ENCODE assay signal across 1 cellular context in the genomic region with DNA sequence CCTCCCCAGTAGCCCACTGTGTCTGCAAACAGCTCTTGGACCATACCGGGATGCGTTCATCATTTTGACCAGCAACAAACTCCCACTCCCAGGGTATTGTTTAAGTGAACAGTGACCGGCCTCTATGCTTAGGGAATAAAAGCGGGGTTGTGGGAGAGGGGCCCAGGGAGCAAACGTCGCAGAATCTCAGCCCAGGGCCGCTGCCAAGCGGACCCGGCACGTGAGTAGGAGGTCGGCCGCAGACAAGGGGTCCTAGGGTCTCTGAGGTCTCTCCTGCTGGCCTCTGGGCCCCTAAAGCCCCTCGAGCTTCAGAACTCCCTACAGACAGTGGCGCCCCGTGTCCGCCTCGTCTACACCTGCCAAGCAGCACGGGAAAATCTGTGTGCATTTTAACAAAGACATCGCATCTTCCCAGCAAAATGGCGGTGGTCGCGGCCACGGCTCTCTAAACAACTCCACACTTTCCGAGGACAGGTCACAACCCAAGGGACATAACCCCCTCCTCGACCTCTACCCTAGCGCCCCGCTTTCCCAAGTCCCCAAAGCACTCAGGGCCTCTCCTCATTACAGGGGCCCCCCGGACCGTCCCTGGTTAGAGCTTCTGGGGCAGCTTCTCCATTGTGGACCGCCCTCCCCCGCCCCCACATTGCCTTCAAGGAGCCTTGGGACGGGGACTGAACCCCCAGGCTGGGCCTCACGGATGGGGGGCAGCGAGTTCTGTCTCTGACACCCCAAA.
A peak's percentile ranks its signal among the peaks of the same experiment; 100 is the strongest.
TF ChIP-seq lines count a peak whose summit lies in the region.

No MANE protein-coding gene starts in this region.

TF ChIP-seq in HepG2, 621 proteins besides CTCF, POLR2A, EP300 and RAD21 (continued from another document and continues in another):
- TF ChIP-seq, protein P1, sequence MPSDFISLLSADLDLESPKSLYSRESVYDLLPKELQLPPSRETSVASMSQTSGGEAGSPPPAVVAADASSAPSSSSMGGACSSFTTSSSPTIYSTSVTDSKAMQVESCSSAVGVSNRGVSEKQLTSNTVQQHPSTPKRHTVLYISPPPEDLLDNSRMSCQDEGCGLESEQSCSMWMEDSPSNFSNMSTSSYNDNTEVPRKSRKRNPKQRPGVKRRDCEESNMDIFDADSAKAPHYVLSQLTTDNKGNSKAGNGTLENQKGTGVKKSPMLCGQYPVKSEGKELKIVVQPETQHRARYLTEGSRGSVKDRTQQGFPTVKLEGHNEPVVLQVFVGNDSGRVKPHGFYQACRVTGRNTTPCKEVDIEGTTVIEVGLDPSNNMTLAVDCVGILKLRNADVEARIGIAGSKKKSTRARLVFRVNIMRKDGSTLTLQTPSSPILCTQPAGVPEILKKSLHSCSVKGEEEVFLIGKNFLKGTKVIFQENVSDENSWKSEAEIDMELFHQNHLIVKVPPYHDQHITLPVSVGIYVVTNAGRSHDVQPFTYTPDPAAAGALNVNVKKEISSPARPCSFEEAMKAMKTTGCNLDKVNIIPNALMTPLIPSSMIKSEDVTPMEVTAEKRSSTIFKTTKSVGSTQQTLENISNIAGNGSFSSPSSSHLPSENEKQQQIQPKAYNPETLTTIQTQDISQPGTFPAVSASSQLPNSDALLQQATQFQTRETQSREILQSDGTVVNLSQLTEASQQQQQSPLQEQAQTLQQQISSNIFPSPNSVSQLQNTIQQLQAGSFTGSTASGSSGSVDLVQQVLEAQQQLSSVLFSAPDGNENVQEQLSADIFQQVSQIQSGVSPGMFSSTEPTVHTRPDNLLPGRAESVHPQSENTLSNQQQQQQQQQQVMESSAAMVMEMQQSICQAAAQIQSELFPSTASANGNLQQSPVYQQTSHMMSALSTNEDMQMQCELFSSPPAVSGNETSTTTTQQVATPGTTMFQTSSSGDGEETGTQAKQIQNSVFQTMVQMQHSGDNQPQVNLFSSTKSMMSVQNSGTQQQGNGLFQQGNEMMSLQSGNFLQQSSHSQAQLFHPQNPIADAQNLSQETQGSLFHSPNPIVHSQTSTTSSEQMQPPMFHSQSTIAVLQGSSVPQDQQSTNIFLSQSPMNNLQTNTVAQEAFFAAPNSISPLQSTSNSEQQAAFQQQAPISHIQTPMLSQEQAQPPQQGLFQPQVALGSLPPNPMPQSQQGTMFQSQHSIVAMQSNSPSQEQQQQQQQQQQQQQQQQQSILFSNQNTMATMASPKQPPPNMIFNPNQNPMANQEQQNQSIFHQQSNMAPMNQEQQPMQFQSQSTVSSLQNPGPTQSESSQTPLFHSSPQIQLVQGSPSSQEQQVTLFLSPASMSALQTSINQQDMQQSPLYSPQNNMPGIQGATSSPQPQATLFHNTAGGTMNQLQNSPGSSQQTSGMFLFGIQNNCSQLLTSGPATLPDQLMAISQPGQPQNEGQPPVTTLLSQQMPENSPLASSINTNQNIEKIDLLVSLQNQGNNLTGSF (CRISPR knock-in tag; IDR thresholded peaks at IDR 0.05) = 0 out of 2 replicates have a peak, but pooled peaks have one; percentile 34
- no peak for TF ChIP-seq DNMT3B (CRISPR knock-in tag; conservative IDR thresholded peaks at IDR 0.05)
- peak; percentile 32; the same call in 1 of the 2 replicates for TF ChIP-seq DMAP1 (CRISPR knock-in tag; IDR thresholded peaks at IDR 0.05)
- TF ChIP-seq, protein P2, sequence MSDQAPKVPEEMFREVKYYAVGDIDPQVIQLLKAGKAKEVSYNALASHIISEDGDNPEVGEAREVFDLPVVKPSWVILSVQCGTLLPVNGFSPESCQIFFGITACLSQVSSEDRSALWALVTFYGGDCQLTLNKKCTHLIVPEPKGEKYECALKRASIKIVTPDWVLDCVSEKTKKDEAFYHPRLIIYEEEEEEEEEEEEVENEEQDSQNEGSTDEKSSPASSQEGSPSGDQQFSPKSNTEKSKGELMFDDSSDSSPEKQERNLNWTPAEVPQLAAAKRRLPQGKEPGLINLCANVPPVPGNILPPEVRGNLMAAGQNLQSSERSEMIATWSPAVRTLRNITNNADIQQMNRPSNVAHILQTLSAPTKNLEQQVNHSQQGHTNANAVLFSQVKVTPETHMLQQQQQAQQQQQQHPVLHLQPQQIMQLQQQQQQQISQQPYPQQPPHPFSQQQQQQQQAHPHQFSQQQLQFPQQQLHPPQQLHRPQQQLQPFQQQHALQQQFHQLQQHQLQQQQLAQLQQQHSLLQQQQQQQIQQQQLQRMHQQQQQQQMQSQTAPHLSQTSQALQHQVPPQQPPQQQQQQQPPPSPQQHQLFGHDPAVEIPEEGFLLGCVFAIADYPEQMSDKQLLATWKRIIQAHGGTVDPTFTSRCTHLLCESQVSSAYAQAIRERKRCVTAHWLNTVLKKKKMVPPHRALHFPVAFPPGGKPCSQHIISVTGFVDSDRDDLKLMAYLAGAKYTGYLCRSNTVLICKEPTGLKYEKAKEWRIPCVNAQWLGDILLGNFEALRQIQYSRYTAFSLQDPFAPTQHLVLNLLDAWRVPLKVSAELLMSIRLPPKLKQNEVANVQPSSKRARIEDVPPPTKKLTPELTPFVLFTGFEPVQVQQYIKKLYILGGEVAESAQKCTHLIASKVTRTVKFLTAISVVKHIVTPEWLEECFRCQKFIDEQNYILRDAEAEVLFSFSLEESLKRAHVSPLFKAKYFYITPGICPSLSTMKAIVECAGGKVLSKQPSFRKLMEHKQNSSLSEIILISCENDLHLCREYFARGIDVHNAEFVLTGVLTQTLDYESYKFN (CRISPR knock-in tag; conservative IDR thresholded peaks at IDR 0.05) = no peak
- TF ChIP-seq ZNF607 (CRISPR knock-in tag; IDR thresholded peaks at IDR 0.05; ENCODE audit: borderline replicate concordance) = no peak
- TF ChIP-seq, protein P3, sequence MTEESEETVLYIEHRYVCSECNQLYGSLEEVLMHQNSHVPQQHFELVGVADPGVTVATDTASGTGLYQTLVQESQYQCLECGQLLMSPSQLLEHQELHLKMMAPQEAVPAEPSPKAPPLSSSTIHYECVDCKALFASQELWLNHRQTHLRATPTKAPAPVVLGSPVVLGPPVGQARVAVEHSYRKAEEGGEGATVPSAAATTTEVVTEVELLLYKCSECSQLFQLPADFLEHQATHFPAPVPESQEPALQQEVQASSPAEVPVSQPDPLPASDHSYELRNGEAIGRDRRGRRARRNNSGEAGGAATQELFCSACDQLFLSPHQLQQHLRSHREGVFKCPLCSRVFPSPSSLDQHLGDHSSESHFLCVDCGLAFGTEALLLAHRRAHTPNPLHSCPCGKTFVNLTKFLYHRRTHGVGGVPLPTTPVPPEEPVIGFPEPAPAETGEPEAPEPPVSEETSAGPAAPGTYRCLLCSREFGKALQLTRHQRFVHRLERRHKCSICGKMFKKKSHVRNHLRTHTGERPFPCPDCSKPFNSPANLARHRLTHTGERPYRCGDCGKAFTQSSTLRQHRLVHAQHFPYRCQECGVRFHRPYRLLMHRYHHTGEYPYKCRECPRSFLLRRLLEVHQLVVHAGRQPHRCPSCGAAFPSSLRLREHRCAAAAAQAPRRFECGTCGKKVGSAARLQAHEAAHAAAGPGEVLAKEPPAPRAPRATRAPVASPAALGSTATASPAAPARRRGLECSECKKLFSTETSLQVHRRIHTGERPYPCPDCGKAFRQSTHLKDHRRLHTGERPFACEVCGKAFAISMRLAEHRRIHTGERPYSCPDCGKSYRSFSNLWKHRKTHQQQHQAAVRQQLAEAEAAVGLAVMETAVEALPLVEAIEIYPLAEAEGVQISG (CRISPR knock-in tag; IDR thresholded peaks at IDR 0.05) = no peak
- TF ChIP-seq SSRP1 (CRISPR knock-in tag; IDR thresholded peaks at IDR 0.05) = 0 out of 2 replicates have a peak, but pooled peaks have one; percentile 29
- peak; percentile 83 for TF ChIP-seq BHLHE40 (IDR thresholded peaks at IDR 0.05; ENCODE audit: low read length)
- TF ChIP-seq CREM (IDR thresholded peaks at IDR 0.05) = no peak
- no peak for TF ChIP-seq CREM (CRISPR knock-in tag; IDR thresholded peaks at IDR 0.05)
- TF ChIP-seq, protein P4, sequence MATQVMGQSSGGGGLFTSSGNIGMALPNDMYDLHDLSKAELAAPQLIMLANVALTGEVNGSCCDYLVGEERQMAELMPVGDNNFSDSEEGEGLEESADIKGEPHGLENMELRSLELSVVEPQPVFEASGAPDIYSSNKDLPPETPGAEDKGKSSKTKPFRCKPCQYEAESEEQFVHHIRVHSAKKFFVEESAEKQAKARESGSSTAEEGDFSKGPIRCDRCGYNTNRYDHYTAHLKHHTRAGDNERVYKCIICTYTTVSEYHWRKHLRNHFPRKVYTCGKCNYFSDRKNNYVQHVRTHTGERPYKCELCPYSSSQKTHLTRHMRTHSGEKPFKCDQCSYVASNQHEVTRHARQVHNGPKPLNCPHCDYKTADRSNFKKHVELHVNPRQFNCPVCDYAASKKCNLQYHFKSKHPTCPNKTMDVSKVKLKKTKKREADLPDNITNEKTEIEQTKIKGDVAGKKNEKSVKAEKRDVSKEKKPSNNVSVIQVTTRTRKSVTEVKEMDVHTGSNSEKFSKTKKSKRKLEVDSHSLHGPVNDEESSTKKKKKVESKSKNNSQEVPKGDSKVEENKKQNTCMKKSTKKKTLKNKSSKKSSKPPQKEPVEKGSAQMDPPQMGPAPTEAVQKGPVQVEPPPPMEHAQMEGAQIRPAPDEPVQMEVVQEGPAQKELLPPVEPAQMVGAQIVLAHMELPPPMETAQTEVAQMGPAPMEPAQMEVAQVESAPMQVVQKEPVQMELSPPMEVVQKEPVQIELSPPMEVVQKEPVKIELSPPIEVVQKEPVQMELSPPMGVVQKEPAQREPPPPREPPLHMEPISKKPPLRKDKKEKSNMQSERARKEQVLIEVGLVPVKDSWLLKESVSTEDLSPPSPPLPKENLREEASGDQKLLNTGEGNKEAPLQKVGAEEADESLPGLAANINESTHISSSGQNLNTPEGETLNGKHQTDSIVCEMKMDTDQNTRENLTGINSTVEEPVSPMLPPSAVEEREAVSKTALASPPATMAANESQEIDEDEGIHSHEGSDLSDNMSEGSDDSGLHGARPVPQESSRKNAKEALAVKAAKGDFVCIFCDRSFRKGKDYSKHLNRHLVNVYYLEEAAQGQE (IDR thresholded peaks at IDR 0.05; ENCODE audit: borderline replicate concordance in 1 of 2, low read depth in 1 of 2, low read length in 2 of 2) = no peak
- peak; percentile 85 for TF ChIP-seq ZNF232 (CRISPR knock-in tag; IDR thresholded peaks at IDR 0.05; ENCODE audit: borderline replicate concordance)
- TF ChIP-seq PLRG1 (conservative IDR thresholded peaks at IDR 0.05) = no peak
- TF ChIP-seq, protein P5, sequence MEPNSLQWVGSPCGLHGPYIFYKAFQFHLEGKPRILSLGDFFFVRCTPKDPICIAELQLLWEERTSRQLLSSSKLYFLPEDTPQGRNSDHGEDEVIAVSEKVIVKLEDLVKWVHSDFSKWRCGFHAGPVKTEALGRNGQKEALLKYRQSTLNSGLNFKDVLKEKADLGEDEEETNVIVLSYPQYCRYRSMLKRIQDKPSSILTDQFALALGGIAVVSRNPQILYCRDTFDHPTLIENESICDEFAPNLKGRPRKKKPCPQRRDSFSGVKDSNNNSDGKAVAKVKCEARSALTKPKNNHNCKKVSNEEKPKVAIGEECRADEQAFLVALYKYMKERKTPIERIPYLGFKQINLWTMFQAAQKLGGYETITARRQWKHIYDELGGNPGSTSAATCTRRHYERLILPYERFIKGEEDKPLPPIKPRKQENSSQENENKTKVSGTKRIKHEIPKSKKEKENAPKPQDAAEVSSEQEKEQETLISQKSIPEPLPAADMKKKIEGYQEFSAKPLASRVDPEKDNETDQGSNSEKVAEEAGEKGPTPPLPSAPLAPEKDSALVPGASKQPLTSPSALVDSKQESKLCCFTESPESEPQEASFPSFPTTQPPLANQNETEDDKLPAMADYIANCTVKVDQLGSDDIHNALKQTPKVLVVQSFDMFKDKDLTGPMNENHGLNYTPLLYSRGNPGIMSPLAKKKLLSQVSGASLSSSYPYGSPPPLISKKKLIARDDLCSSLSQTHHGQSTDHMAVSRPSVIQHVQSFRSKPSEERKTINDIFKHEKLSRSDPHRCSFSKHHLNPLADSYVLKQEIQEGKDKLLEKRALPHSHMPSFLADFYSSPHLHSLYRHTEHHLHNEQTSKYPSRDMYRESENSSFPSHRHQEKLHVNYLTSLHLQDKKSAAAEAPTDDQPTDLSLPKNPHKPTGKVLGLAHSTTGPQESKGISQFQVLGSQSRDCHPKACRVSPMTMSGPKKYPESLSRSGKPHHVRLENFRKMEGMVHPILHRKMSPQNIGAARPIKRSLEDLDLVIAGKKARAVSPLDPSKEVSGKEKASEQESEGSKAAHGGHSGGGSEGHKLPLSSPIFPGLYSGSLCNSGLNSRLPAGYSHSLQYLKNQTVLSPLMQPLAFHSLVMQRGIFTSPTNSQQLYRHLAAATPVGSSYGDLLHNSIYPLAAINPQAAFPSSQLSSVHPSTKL (CRISPR knock-in tag; IDR thresholded peaks at IDR 0.05) = no peak
- no peak for TF ChIP-seq CHCHD3 (CRISPR knock-in tag; IDR thresholded peaks at IDR 0.05)
- TF ChIP-seq PHF20 (CRISPR knock-in tag; IDR thresholded peaks at IDR 0.05) = no peak
- TF ChIP-seq POLR2G (IDR thresholded peaks at IDR 0.05; ENCODE audit: low read depth, low read length) = peak; percentile 66
- TF ChIP-seq SMAD3 (CRISPR knock-in tag; IDR thresholded peaks at IDR 0.05) = no peak
- peak; percentile 76 for TF ChIP-seq YY1 (IDR thresholded peaks at IDR 0.05; ENCODE audit: insufficient read depth, insufficient replicate concordance, low read depth, low read length)
- TF ChIP-seq, protein P6, sequence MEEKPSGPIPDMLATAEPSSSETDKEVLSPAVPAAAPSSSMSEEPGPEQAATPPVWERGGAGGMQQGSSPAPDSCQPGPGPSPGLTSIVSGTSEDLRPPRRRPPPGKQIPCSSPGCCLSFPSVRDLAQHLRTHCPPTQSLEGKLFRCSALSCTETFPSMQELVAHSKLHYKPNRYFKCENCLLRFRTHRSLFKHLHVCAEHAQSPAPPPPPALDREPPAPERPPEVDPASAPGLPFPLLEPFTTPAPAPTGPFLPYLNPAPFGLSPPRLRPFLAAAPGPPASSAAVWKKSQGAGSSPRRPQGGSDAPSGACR (CRISPR knock-in tag; IDR thresholded peaks at IDR 0.05) = no peak
- TF ChIP-seq, protein P7, sequence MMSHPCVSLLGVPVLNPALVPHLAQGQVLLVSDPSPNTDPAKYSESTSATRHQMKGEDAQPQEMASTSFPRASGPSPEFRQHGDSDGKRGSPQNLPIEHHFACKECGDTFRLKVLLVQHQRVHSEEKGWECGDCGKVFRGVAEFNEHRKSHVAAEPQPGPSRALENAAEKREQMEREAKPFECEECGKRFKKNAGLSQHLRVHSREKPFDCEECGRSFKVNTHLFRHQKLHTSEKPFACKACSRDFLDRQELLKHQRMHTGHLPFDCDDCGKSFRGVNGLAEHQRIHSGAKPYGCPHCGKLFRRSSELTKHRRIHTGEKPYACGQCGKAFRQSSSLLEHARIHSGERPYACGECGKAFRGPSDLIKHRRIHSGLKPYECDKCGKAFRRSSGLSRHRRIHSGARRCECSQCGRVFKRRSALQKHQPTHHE (CRISPR knock-in tag; IDR thresholded peaks at IDR 0.05; ENCODE audit: borderline replicate concordance) = no peak
- TF ChIP-seq SRSF9 (IDR thresholded peaks at IDR 0.05; ENCODE audit: borderline replicate concordance, insufficient read depth, low read depth, low read length, poor library complexity, severe bottlenecking) = no peak
- no peak for TF ChIP-seq POGZ (CRISPR knock-in tag; IDR thresholded peaks at IDR 0.05)
